8 cellular contexts compared by ENCODE assay signal in the genomic region with DNA sequence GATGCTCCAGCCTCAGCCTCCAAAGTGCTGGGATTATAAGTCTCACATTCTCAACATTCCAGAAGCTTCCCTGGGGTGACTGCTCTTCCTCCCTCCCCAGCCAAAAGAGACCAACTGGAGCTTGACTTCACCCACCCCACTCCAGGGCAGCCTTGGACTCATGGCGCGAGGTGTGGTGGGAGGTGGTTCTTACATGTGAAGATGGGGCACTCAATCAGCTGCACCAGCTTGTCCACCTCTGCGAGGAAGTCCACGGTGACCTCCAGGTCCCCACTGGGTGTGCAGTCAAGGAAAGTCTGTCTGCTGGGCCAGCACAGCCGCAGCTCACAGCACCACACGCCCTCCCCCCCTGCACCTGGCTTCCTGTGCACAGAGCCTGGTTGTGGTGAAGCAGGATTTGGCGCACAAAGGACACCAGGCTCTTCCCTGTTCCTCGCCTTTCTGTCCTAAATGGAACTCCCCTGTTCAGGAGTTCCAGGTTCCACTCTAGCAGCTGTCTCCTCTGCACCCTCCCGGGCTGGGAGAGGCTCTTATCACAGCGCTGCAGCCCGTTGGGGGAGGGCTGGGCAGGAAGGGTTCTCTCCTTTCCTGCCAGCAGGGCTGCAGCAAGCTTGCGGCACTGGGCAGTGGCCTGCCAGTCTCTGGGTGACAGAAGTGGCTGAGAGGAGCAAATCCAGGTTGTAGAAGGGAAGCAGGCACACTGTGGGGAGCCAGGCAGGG. TPM values are rescaled to one million over a fixed set of nuclear protein-coding genes. Genes with fewer than 3 reads are reported as not detected.
DNase-seq lines count a peak whose midpoint lies in the region; ATAC-seq and TF ChIP-seq lines count a peak whose summit lies in the region.

No MANE protein-coding gene starts in this region.

- H3K27ac Mint-ChIP-seq in chondrocyte (ENCODE audit: unreplicated experiment): peak overlapping the region; percentile 100

- H3K27ac ChIP-seq in muscle layer of colon (ENCODE audit: low read depth, low read length): peak overlapping the region; percentile 93

- H3K9me3 ChIP-seq in muscle layer of colon (ENCODE audit: low read length): no peaks in the 10 kb centered on the region

- TF ChIP-seq CTCF in chondrocyte (IDR thresholded peaks at IDR 0.05): peak; percentile 49

- H3K36me3 ChIP-seq in muscle layer of colon (ENCODE audit: insufficient read depth, low read length): no peaks in the 10 kb centered on the region

- no peak overlapping the region for H3K4me3 ChIP-seq in muscle layer of colon (ENCODE audit: low read depth in 1 of 2, low read length in 2 of 2)

- no peaks in the 10 kb centered on the region for H3K27me3 ChIP-seq in muscle layer of colon (ENCODE audit: control insufficient read depth in 1 of 2, insufficient read depth in 2 of 2, low read length in 2 of 2)

- ATAC-seq in GM18502 (IDR thresholded peaks at IDR 0.05; ENCODE audit: poor library complexity, unreplicated experiment) (no peak), HG02571 (IDR thresholded peaks at IDR 0.05; ENCODE audit: unreplicated experiment) (no peak)
- ATAC-seq in activated T-cell treated with anti-CD3 and anti-CD28 coated beads, Interleukin-2, amount 50 U/mL, for 4 hours: no peak

- H3K36me3 Mint-ChIP-seq in chondrocyte (ENCODE audit: low read depth): peaks cover 4% of the 10 kb centered on the region
- H3K36me3 Mint-ChIP-seq in activated T-cell treated with anti-CD3 and anti-CD28 coated beads, Interleukin-2, amount 50 U/mL, for 4 hours (ENCODE audit: insufficient read depth): peaks cover 10% of the 10 kb centered on the region

- DNase-seq in DMS 273 (lab: John Stamatoyannopoulos, UW; ENCODE audit: unreplicated experiment) (peak; percentile 90), LHCN-M2 (ENCODE audit: low read depth) (peak; percentile 92), chondrocyte (ENCODE audit: low spot score) (no peak), dedifferentiated amniotic fluid mesenchymal stem cell (ENCODE audit: extremely low spot score) (no peak)
- DNase-seq in activated T-cell treated with anti-CD3 and anti-CD28 coated beads, Interleukin-2, amount 50 U/mL, for 4 hours: no peak

- H3K27me3 Mint-ChIP-seq in chondrocyte (ENCODE audit: low read depth): no peaks in the 10 kb centered on the region
- H3K27me3 Mint-ChIP-seq in activated T-cell treated with anti-CD3 and anti-CD28 coated beads, Interleukin-2, amount 50 U/mL, for 4 hours (ENCODE audit: low read depth): no peaks in the 10 kb centered on the region

- no peak overlapping the region for H3K9ac ChIP-seq in muscle layer of colon (ENCODE audit: low read length)

- peaks cover 94% of the 10 kb centered on the region for H3K4me1 Mint-ChIP-seq in chondrocyte (ENCODE audit: low read depth)
- peaks cover 15% of the 10 kb centered on the region for H3K4me1 Mint-ChIP-seq in activated T-cell treated with anti-CD3 and anti-CD28 coated beads, Interleukin-2, amount 50 U/mL, for 4 hours (ENCODE audit: low read depth)

- no peak overlapping the region for H3K4me3 Mint-ChIP-seq in chondrocyte (ENCODE audit: unreplicated experiment)
- H3K4me3 Mint-ChIP-seq in activated T-cell treated with anti-CD3 and anti-CD28 coated beads, Interleukin-2, amount 50 U/mL, for 4 hours: no peak overlapping the region

- no peaks in the 10 kb centered on the region for H3K9me3 Mint-ChIP-seq in chondrocyte (ENCODE audit: low read depth)
- no peaks in the 10 kb centered on the region for H3K9me3 Mint-ChIP-seq in activated T-cell treated with anti-CD3 and anti-CD28 coated beads, Interleukin-2, amount 50 U/mL, for 4 hours

- H3K4me1 ChIP-seq in muscle layer of colon (ENCODE audit: insufficient read depth, low read length): peaks cover 94% of the 10 kb centered on the region

RNA-seq across cellular contexts. Expression of gene MTSS2, which starts 9.7 kb away (rescaled TPM):
- total RNA-seq in LHCN-M2 (2014; rRNA removed) (84.4 and 129 TPM in 2 replicates), chondrocyte (243 to 296 TPM (median 282 TPM) in 3 replicates)
- 254 TPM for polyA plus RNA-seq in LHCN-M2 (2012)
- 1 to 10 TPM; 1.9 to 7.3 (median 4.3) TPM for total RNA-seq in activated T-cell treated with anti-CD3 and anti-CD28 coated beads, Interleukin-2, amount 50 U/mL, for 4 hours

RNA-seq across cellular contexts. Expression of gene IL34, which starts 49.2 kb away (rescaled TPM):
- 0.13 and 4.1 TPM in 2 replicates for total RNA-seq in LHCN-M2 (2014; rRNA removed)
- 2.0 TPM for polyA plus RNA-seq in LHCN-M2 (2012)
- 13.0 to 25.0 TPM (median 20.8 TPM) in 3 replicates for total RNA-seq in chondrocyte
- under 1 TPM; 0.13 to 0.24 (median 0.13) TPM for total RNA-seq in activated T-cell treated with anti-CD3 and anti-CD28 coated beads, Interleukin-2, amount 50 U/mL, for 4 hours

Comparison
In these comparisons a context has a peak if more than half of its experiments do, and no peak if none do; other contexts are left out.
1. DNase-seq: peak in DMS 273 (single experiment) and LHCN-M2 (single experiment); none in chondrocyte (single experiment), dedifferentiated amniotic fluid mesenchymal stem cell (single experiment) and activated T-cell treated with anti-CD3 and anti-CD28 coated beads, Interleukin-2, amount 50 U/mL, for 4 hours (single experiment).
2. RNA of gene MTSS2, which starts 9.7 kb away (total RNA-seq): 243 to 296 TPM in chondrocyte and 84.4 to 129 TPM in LHCN-M2; 1.9 to 7.3 TPM in activated T-cell treated with anti-CD3 and anti-CD28 coated beads, Interleukin-2, amount 50 U/mL, for 4 hours; every median in the first group is over 10 times any median in the second.